In genomic region chr5:116301110-116301509, GRCh38 we compare ENCODE assay signal across 25 cellular contexts.
"Had no signal": no experiment of that assay in that cellular context is flagged by ENCODE, and none has a peak within 500 bp of the region (broad histone marks: within the 10 kb centered on the region; RNA-seq: fewer than 3 reads in every experiment).

No MANE protein-coding gene starts in this region.

- H3K27me3 Mint-ChIP-seq: activated CD4-positive, alpha-beta T cell treated with anti-CD3 and anti-CD28 coated beads, Interleukin-2, amount 10 ng/mL, durations not matched to agents 24 days and 14 days; activated CD8-positive, alpha-beta memory T cell treated with anti-CD3 and anti-CD28 coated beads, Interleukin-2, amount 10 ng/mL, durations not matched to agents 7 days and 5 days; activated naive CD4-positive, alpha-beta T cell treated with anti-CD3 and anti-CD28 coated beads, Interleukin-2, amount 50 U/mL, for 24 hours; activated T-cell treated with anti-CD3 and anti-CD28 coated beads, Interleukin-2, amount 50 U/mL, for 24 hours had no signal

- H3K27me3 ChIP-seq: breast epithelium, SJSA1 had no signal

- H3K4me1 ChIP-seq: breast epithelium, SJSA1 had no signal

- DNase-seq: activated CD4-positive, alpha-beta T cell treated with anti-CD3 and anti-CD28 coated beads, Interleukin-2, amount 10 ng/mL, durations not matched to agents 24 days and 14 days; activated CD4-positive, alpha-beta T cell treated with anti-CD3 and anti-CD28 coated beads, Interleukin-2, amount 50 U/mL, for 48 hours; activated CD4-positive, CD25-positive, alpha-beta regulatory T cell treated with anti-CD3 and anti-CD28 coated beads, Interleukin-2, amount 50 U/mL, for 72 hours; activated CD8-positive, alpha-beta memory T cell treated with anti-CD3 and anti-CD28 coated beads, Interleukin-2, amount 10 ng/mL, durations not matched to agents 7 days and 5 days; activated effector memory CD4-positive, alpha-beta T cell treated with Interleukin-2 at 50 U/mL for 16 hours; activated naive CD4-positive, alpha-beta T cell; activated T-cell treated with anti-CD3 and anti-CD28 coated beads, Interleukin-2, amount 50 U/mL, for 24 hours; aorta; caudate nucleus; NCI-H1105 treated with DMSO at 0.1 percent for 48 hours; NCI-H1436 treated with DMSO at 0.1 percent for 48 hours; NCI-H187; NCI-H2081; NCI-H2171; NCI-H226; NCI-H526 treated with DMSO at 0.1 percent for 48 hours; PC-3; SHP77; SW 1271 had no signal

- H3K36me3 ChIP-seq: breast epithelium had no signal

- H3K27ac ChIP-seq: breast epithelium, SJSA1 had no signal

- H3K4me3 Mint-ChIP-seq: activated CD4-positive, alpha-beta T cell treated with anti-CD3 and anti-CD28 coated beads, Interleukin-2, amount 10 ng/mL, durations not matched to agents 24 days and 14 days; activated CD8-positive, alpha-beta memory T cell treated with anti-CD3 and anti-CD28 coated beads, Interleukin-2, amount 10 ng/mL, durations not matched to agents 7 days and 5 days; activated naive CD4-positive, alpha-beta T cell treated with anti-CD3 and anti-CD28 coated beads, Interleukin-2, amount 50 U/mL, for 24 hours; activated T-cell treated with anti-CD3 and anti-CD28 coated beads, Interleukin-2, amount 50 U/mL, for 24 hours; activated T-helper 1 cell treated with anti-CD3 and anti-CD28 coated beads, Interleukin-12 subunit alpha, Interleukin-12 subunit beta, Interleukin-2, Interleukin-4 antibody, amounts not matched to agents 30 ng/mL and 10 ng/mL and 1 ng/mL, durations not matched to agents 14 hours and 24 hours and 36 hours; WTC11 had no signal

- H3K4me3 ChIP-seq: breast epithelium, SJSA1 had no signal

- FAIRE-seq: RCC 7860 had no signal

- H3K27ac Mint-ChIP-seq: activated CD4-positive, alpha-beta T cell treated with anti-CD3 and anti-CD28 coated beads, Interleukin-2, amount 10 ng/mL, durations not matched to agents 24 days and 14 days; activated CD8-positive, alpha-beta memory T cell treated with anti-CD3 and anti-CD28 coated beads, Interleukin-2, amount 10 ng/mL, durations not matched to agents 7 days and 5 days; activated naive CD4-positive, alpha-beta T cell treated with anti-CD3 and anti-CD28 coated beads, Interleukin-2, amount 50 U/mL, for 24 hours; activated T-cell treated with anti-CD3 and anti-CD28 coated beads, Interleukin-2, amount 50 U/mL, for 24 hours; activated T-helper 1 cell treated with anti-CD3 and anti-CD28 coated beads, Interleukin-12 subunit alpha, Interleukin-12 subunit beta, Interleukin-2, Interleukin-4 antibody, amounts not matched to agents 30 ng/mL and 10 ng/mL and 1 ng/mL, durations not matched to agents 14 hours and 24 hours and 36 hours; WTC11 had no signal

- H3K4me1 Mint-ChIP-seq: activated CD4-positive, alpha-beta T cell treated with anti-CD3 and anti-CD28 coated beads, Interleukin-2, amount 10 ng/mL, durations not matched to agents 24 days and 14 days; activated CD8-positive, alpha-beta memory T cell treated with anti-CD3 and anti-CD28 coated beads, Interleukin-2, amount 10 ng/mL, durations not matched to agents 7 days and 5 days; activated naive CD4-positive, alpha-beta T cell treated with anti-CD3 and anti-CD28 coated beads, Interleukin-2, amount 50 U/mL, for 24 hours had no signal
